1 cellular context compared by ENCODE assay signal in the genomic region with DNA sequence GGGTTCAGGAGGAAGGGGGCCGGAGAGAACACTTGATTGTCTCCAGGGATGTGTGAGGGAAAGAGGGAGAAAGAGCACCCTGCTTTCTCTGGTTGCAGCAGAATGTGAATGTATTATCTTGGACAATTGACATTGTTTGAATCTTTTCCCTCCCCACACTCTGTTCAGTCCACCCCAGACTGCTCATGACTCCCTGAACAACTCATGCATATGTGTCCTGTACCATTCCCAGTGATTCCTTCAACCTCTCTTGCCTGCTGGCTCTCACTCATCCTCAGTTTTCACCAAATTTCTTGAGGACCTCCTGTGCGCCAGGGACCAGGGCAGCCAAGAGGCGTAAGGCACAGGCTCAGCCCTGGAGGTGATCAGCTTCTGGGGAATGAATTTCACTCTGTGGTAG.
A peak's percentile ranks its signal among the peaks of the same experiment; 100 is the strongest.
TF ChIP-seq lines count a peak whose summit lies in the region.

No MANE protein-coding gene starts in this region.

TF ChIP-seq in HepG2, 621 proteins besides CTCF, POLR2A, EP300 and RAD21:
- TF ChIP-seq, protein P1, sequence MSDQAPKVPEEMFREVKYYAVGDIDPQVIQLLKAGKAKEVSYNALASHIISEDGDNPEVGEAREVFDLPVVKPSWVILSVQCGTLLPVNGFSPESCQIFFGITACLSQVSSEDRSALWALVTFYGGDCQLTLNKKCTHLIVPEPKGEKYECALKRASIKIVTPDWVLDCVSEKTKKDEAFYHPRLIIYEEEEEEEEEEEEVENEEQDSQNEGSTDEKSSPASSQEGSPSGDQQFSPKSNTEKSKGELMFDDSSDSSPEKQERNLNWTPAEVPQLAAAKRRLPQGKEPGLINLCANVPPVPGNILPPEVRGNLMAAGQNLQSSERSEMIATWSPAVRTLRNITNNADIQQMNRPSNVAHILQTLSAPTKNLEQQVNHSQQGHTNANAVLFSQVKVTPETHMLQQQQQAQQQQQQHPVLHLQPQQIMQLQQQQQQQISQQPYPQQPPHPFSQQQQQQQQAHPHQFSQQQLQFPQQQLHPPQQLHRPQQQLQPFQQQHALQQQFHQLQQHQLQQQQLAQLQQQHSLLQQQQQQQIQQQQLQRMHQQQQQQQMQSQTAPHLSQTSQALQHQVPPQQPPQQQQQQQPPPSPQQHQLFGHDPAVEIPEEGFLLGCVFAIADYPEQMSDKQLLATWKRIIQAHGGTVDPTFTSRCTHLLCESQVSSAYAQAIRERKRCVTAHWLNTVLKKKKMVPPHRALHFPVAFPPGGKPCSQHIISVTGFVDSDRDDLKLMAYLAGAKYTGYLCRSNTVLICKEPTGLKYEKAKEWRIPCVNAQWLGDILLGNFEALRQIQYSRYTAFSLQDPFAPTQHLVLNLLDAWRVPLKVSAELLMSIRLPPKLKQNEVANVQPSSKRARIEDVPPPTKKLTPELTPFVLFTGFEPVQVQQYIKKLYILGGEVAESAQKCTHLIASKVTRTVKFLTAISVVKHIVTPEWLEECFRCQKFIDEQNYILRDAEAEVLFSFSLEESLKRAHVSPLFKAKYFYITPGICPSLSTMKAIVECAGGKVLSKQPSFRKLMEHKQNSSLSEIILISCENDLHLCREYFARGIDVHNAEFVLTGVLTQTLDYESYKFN (CRISPR knock-in tag; conservative IDR thresholded peaks at IDR 0.05) = no peak
- TF ChIP-seq TEAD3 (CRISPR knock-in tag; optimal IDR thresholded peaks at IDR 0.05; ENCODE audit: borderline replicate concordance) (peak; percentile 34), ZNF382 (CRISPR knock-in tag; IDR thresholded peaks at IDR 0.05; ENCODE audit: borderline replicate concordance) (no peak), CAMTA2 (CRISPR knock-in tag; IDR thresholded peaks at IDR 0.05; ENCODE audit: borderline replicate concordance) (0 out of 2 replicates have a peak, but pooled peaks have one; percentile 24), SP140L (CRISPR knock-in tag; IDR thresholded peaks at IDR 0.05; ENCODE audit: borderline replicate concordance) (no peak), MXD3 (CRISPR knock-in tag; IDR thresholded peaks at IDR 0.05) (no peak), BRD4 (CRISPR knock-in tag; IDR thresholded peaks at IDR 0.05) (0 out of 2 replicates have a peak, but pooled peaks have one; percentile 59), DRAP1 (CRISPR knock-in tag; IDR thresholded peaks at IDR 0.05) (no peak)
- TF ChIP-seq, protein P2, sequence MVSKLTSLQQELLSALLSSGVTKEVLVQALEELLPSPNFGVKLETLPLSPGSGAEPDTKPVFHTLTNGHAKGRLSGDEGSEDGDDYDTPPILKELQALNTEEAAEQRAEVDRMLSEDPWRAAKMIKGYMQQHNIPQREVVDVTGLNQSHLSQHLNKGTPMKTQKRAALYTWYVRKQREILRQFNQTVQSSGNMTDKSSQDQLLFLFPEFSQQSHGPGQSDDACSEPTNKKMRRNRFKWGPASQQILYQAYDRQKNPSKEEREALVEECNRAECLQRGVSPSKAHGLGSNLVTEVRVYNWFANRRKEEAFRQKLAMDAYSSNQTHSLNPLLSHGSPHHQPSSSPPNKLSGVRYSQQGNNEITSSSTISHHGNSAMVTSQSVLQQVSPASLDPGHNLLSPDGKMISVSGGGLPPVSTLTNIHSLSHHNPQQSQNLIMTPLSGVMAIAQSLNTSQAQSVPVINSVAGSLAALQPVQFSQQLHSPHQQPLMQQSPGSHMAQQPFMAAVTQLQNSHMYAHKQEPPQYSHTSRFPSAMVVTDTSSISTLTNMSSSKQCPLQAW (CRISPR knock-in tag; IDR thresholded peaks at IDR 0.05) = no peak
- TF ChIP-seq, protein P3, sequence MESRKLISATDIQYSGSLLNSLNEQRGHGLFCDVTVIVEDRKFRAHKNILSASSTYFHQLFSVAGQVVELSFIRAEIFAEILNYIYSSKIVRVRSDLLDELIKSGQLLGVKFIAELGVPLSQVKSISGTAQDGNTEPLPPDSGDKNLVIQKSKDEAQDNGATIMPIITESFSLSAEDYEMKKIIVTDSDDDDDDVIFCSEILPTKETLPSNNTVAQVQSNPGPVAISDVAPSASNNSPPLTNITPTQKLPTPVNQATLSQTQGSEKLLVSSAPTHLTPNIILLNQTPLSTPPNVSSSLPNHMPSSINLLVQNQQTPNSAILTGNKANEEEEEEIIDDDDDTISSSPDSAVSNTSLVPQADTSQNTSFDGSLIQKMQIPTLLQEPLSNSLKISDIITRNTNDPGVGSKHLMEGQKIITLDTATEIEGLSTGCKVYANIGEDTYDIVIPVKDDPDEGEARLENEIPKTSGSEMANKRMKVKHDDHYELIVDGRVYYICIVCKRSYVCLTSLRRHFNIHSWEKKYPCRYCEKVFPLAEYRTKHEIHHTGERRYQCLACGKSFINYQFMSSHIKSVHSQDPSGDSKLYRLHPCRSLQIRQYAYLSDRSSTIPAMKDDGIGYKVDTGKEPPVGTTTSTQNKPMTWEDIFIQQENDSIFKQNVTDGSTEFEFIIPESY (CRISPR knock-in tag; IDR thresholded peaks at IDR 0.05) = peak; percentile 40; the same call in 1 of the 2 replicates
- TF ChIP-seq, protein P4, sequence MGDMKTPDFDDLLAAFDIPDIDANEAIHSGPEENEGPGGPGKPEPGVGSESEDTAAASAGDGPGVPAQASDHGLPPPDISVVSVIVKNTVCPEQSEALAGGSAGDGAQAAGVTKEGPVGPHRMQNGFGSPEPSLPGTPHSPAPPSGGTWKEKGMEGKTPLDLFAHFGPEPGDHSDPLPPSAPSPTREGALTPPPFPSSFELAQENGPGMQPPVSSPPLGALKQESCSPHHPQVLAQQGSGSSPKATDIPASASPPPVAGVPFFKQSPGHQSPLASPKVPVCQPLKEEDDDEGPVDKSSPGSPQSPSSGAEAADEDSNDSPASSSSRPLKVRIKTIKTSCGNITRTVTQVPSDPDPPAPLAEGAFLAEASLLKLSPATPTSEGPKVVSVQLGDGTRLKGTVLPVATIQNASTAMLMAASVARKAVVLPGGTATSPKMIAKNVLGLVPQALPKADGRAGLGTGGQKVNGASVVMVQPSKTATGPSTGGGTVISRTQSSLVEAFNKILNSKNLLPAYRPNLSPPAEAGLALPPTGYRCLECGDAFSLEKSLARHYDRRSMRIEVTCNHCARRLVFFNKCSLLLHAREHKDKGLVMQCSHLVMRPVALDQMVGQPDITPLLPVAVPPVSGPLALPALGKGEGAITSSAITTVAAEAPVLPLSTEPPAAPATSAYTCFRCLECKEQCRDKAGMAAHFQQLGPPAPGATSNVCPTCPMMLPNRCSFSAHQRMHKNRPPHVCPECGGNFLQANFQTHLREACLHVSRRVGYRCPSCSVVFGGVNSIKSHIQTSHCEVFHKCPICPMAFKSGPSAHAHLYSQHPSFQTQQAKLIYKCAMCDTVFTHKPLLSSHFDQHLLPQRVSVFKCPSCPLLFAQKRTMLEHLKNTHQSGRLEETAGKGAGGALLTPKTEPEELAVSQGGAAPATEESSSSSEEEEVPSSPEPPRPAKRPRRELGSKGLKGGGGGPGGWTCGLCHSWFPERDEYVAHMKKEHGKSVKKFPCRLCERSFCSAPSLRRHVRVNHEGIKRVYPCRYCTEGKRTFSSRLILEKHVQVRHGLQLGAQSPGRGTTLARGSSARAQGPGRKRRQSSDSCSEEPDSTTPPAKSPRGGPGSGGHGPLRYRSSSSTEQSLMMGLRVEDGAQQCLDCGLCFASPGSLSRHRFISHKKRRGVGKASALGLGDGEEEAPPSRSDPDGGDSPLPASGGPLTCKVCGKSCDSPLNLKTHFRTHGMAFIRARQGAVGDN (CRISPR knock-in tag; IDR thresholded peaks at IDR 0.05) = 0 out of 2 replicates have a peak, but pooled peaks have one; percentile 42
